ENCODE assay signal across 38 cellular contexts in the genomic region with DNA sequence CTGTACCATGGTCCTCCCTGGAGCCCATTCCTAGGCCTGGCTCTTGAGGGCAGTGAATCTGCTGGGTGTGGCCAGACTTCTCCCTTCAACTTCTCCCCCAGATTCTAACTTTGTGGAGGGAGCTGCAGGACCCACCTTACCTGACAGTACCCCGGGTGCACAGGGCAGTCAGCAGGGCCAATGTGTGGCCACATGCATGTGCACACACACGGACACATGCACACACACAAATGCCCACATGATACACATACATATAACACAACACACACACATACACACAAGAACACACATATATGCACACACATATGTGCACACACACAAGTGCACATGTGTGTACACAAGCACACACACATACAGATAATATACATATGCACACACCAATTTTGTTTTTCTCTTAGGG.
"Had no signal": no experiment of that assay in that cellular context is flagged by ENCODE, and none has a peak within 500 bp of the region (broad histone marks: within the 10 kb centered on the region; RNA-seq: fewer than 3 reads in every experiment).

No MANE protein-coding gene starts in this region.

- H3K4me1 ChIP-seq: Peyer's patch had no signal

- H3K27ac Mint-ChIP-seq: activated B cell treated with CpG ODN at 0.5 μM for 24 hours; activated CD4-positive, alpha-beta memory T cell treated with anti-CD3 and anti-CD28 coated beads for 36 hours; activated CD8-positive, alpha-beta memory T cell treated with anti-CD3 and anti-CD28 coated beads, Interleukin-2, amount 10 ng/mL, durations not matched to agents 7 days and 5 days; activated naive CD4-positive, alpha-beta T cell treated with anti-CD3 and anti-CD28 coated beads, Interleukin-2, amount 10 ng/mL, durations not matched to agents 7 days and 5 days; activated naive CD8-positive, alpha-beta T cell; activated naive CD8-positive, alpha-beta T cell treated with anti-CD3 and anti-CD28 coated beads, Interleukin-2, amount 50 U/mL, for 24 hours; T-cell; T-helper 17 cell had no signal

- H3K9me3 Mint-ChIP-seq: activated B cell treated with CpG ODN at 0.5 μM for 24 hours; activated CD4-positive, alpha-beta memory T cell treated with anti-CD3 and anti-CD28 coated beads for 36 hours; activated naive CD8-positive, alpha-beta T cell treated with anti-CD3 and anti-CD28 coated beads, Interleukin-2, amount 50 U/mL, for 24 hours; T-cell had no signal

- H3K27me3 ChIP-seq: MG63, Peyer's patch had no signal

- FAIRE-seq: bronchial epithelial cell had no signal

- H3K4me3 ChIP-seq: MG63, Peyer's patch had no signal

- H3K36me3 ChIP-seq: MG63, Peyer's patch had no signal

- H3K27me3 Mint-ChIP-seq: activated B cell treated with CpG ODN at 0.5 μM for 24 hours; activated CD4-positive, alpha-beta memory T cell treated with anti-CD3 and anti-CD28 coated beads for 36 hours; activated naive CD8-positive, alpha-beta T cell; activated naive CD8-positive, alpha-beta T cell treated with anti-CD3 and anti-CD28 coated beads, Interleukin-2, amount 50 U/mL, for 24 hours; T-cell; T-helper 17 cell had no signal

- H3K27ac ChIP-seq: Peyer's patch, VCaP had no signal

- DNase-seq: activated B cell treated with CpG ODN at 0.5 μM for 24 hours; activated CD4-positive, alpha-beta memory T cell treated with anti-CD3 and anti-CD28 coated beads for 36 hours; activated CD4-positive, alpha-beta T cell treated with anti-CD3 and anti-CD28 coated beads for 4 hours; activated CD4-positive, alpha-beta T cell treated with anti-CD3 and anti-CD28 coated beads, Interleukin-2, amount 50 U/mL, for 1 hour; activated CD4-positive, CD25-positive, alpha-beta regulatory T cell treated with anti-CD3 and anti-CD28 coated beads, Interleukin-2, amount 50 U/mL, for 72 hours; activated CD8-positive, alpha-beta memory T cell treated with anti-CD3 and anti-CD28 coated beads for 24 hours; activated CD8-positive, alpha-beta memory T cell treated with anti-CD3 and anti-CD28 coated beads, Interleukin-2, amount 10 ng/mL, durations not matched to agents 7 days and 5 days; activated CD8-positive, alpha-beta memory T cell treated with anti-CD3 and anti-CD28 coated beads, Interleukin-2, amount 50 U/mL, for 48 hours; activated effector memory CD4-positive, alpha-beta T cell treated with Interleukin-2 at 50 U/mL for 16 hours; activated naive CD4-positive, alpha-beta T cell treated with anti-CD3 and anti-CD28 coated beads, Interleukin-2, amount 10 ng/mL, durations not matched to agents 7 days and 5 days; activated naive CD8-positive, alpha-beta T cell treated with anti-CD3 and anti-CD28 coated beads, Interleukin-2, amount 50 U/mL, for 24 hours; activated T-cell treated with anti-CD3 and anti-CD28 coated beads, Interleukin-2, amount 50 U/mL, for 48 hours; anterior cingulate cortex; Kasumi-1; KG1; MG63; NCI-H1092 treated with DMSO at 0.1 percent for 48 hours; NCI-H1417; NCI-H146; NCI-H187; NCI-H2029 treated with DMSO at 0.1 percent for 48 hours; NCI-H2107; NCI-H2171; NCI-H510A; NCI-H526; NCI-H748 treated with DMSO at 0.1 percent for 48 hours; NK-92 treated with Interleukin-12 subunit alpha and Interleukin-12 subunit beta, amount 100 ng/mL, for 24 hours; PC-3; RPMI8226; SIG-M5; T-cell; T-helper 17 cell; T-helper 9 cell had no signal

- H3K4me1 Mint-ChIP-seq: activated B cell treated with CpG ODN at 0.5 μM for 24 hours, T-cell, T-helper 17 cell had no signal

- H3K9me3 ChIP-seq: MG63, Peyer's patch had no signal

- H3K36me3 Mint-ChIP-seq: activated CD4-positive, alpha-beta memory T cell treated with anti-CD3 and anti-CD28 coated beads for 36 hours; activated CD8-positive, alpha-beta memory T cell treated with anti-CD3 and anti-CD28 coated beads, Interleukin-2, amount 10 ng/mL, durations not matched to agents 7 days and 5 days; activated naive CD4-positive, alpha-beta T cell treated with anti-CD3 and anti-CD28 coated beads, Interleukin-2, amount 10 ng/mL, durations not matched to agents 7 days and 5 days; activated naive CD8-positive, alpha-beta T cell; brain; T-cell had no signal

- H3K4me3 Mint-ChIP-seq: activated B cell treated with CpG ODN at 0.5 μM for 24 hours; activated CD4-positive, alpha-beta memory T cell treated with anti-CD3 and anti-CD28 coated beads for 36 hours; activated CD8-positive, alpha-beta memory T cell treated with anti-CD3 and anti-CD28 coated beads, Interleukin-2, amount 10 ng/mL, durations not matched to agents 7 days and 5 days; activated naive CD4-positive, alpha-beta T cell treated with anti-CD3 and anti-CD28 coated beads, Interleukin-2, amount 10 ng/mL, durations not matched to agents 7 days and 5 days; activated naive CD8-positive, alpha-beta T cell; activated naive CD8-positive, alpha-beta T cell treated with anti-CD3 and anti-CD28 coated beads, Interleukin-2, amount 50 U/mL, for 24 hours; brain; T-cell; T-helper 17 cell had no signal
